1 cellular context compared by ENCODE assay signal in genomic region chr1:168439451-168440375, GRCh38.
A peak's percentile ranks its signal among the peaks of the same experiment; 100 is the strongest.
TF ChIP-seq lines count a peak whose summit lies in the region.

No MANE protein-coding gene starts in this region.

TF ChIP-seq in K562, 482 proteins besides CTCF, POLR2A, EP300 and RAD21 (continued from another document and continues in another):
- no peak for TF ChIP-seq UBTF (IDR thresholded peaks at IDR 0.05; ENCODE audit: borderline replicate concordance in 1 of 2, low read depth in 2 of 2, low read length in 2 of 2)
- TF ChIP-seq DEAF1 (CRISPR knock-in tag; IDR thresholded peaks at IDR 0.05), result peak; percentile 95
- no peak for TF ChIP-seq ZZZ3 (IDR thresholded peaks at IDR 0.05)
- no peak for TF ChIP-seq PKNOX1 (IDR thresholded peaks at IDR 0.05)
- no peak for TF ChIP-seq RBM25 (IDR thresholded peaks at IDR 0.05; ENCODE audit: low read depth, low read length, severe bottlenecking)
- TF ChIP-seq MYBL2 (IDR thresholded peaks at IDR 0.05; ENCODE audit: low read depth), result no peak
- TF ChIP-seq MYBL2 (CRISPR knock-in tag; IDR thresholded peaks at IDR 0.05; ENCODE audit: borderline replicate concordance), result no peak
- TF ChIP-seq E2F4 (CRISPR knock-in tag; IDR thresholded peaks at IDR 0.05; ENCODE audit: low read depth), result no peak
- no peak for TF ChIP-seq ZNF583 (CRISPR knock-in tag; IDR thresholded peaks at IDR 0.05)
- TF ChIP-seq KLF13 (tag; IDR thresholded peaks at IDR 0.05; ENCODE audit: borderline replicate concordance, low read depth), result no peak
- TF ChIP-seq CAMTA2 (CRISPR knock-in tag; conservative IDR thresholded peaks at IDR 0.05), result no peak
- TF ChIP-seq ZNF41 (CRISPR knock-in tag; conservative IDR thresholded peaks at IDR 0.05), result no peak
- TF ChIP-seq FOXJ2 (tag; IDR thresholded peaks at IDR 0.05), result no peak
- no peak for TF ChIP-seq ZNF449 (CRISPR knock-in tag; IDR thresholded peaks at IDR 0.05)
- no peak for TF ChIP-seq SNIP1 (IDR thresholded peaks at IDR 0.05; ENCODE audit: low read depth)
- TF ChIP-seq DACH1 (IDR thresholded peaks at IDR 0.05; ENCODE audit: partially characterized antibody), result no peak
- TF ChIP-seq ZNF780A (CRISPR knock-in tag; IDR thresholded peaks at IDR 0.05), result no peak
- TF ChIP-seq E2F5 (CRISPR knock-in tag; IDR thresholded peaks at IDR 0.05), result no peak
- TF ChIP-seq HNRNPL (IDR thresholded peaks at IDR 0.05; ENCODE audit: low read depth, low read length), result no peak
- TF ChIP-seq CLOCK (CRISPR knock-in tag; IDR thresholded peaks at IDR 0.05; ENCODE audit: borderline replicate concordance), result no peak
- no peak for TF ChIP-seq SMAD1 (IDR thresholded peaks at IDR 0.05; ENCODE audit: low read depth, low read length, partially characterized antibody)
- no peak for TF ChIP-seq FIP1L1 (IDR thresholded peaks at IDR 0.05; ENCODE audit: low read depth, low read length, poor library complexity, severe bottlenecking)
- TF ChIP-seq L3MBTL2 (IDR thresholded peaks at IDR 0.05), result no peak
- TF ChIP-seq POLR3G (IDR thresholded peaks at IDR 0.05; ENCODE audit: extremely low read depth, insufficient read length, insufficient replicate concordance), result no peak
- TF ChIP-seq SETDB1 (IDR thresholded peaks at IDR 0.05; ENCODE audit: low read length), result no peak
- no peak for TF ChIP-seq DIDO1 (tag; IDR thresholded peaks at IDR 0.05; ENCODE audit: low read depth)
- peak; percentile 55 for TF ChIP-seq JUND (IDR thresholded peaks at IDR 0.05; ENCODE audit: borderline replicate concordance, low read depth, low read length)
- TF ChIP-seq JUND (tag; IDR thresholded peaks at IDR 0.05; ENCODE audit: borderline replicate concordance, low read depth, low read length), result no peak; the same call in 2 of the 3 replicates
- no peak for TF ChIP-seq ADNP (tag; IDR thresholded peaks at IDR 0.05)
- TF ChIP-seq CSDE1 (IDR thresholded peaks at IDR 0.05), result no peak
- no peak for TF ChIP-seq NELFE (IDR thresholded peaks at IDR 0.05; ENCODE audit: insufficient read depth, insufficient read length)
- TF ChIP-seq ZNF398 (CRISPR knock-in tag; IDR thresholded peaks at IDR 0.05), result no peak
- TF ChIP-seq RAD51 (IDR thresholded peaks at IDR 0.05; ENCODE audit: borderline replicate concordance, low read depth), result no peak
- no peak for TF ChIP-seq RERE (CRISPR knock-in tag; IDR thresholded peaks at IDR 0.05; ENCODE audit: borderline replicate concordance)
- no peak for TF ChIP-seq ZNF143 (CRISPR knock-in tag; IDR thresholded peaks at IDR 0.05)
- TF ChIP-seq MTF1 (CRISPR knock-in tag; IDR thresholded peaks at IDR 0.05; ENCODE audit: borderline replicate concordance), result no peak
- peak; percentile 71; the same call in 1 of the 2 replicates for TF ChIP-seq CTBP1 (IDR thresholded peaks at IDR 0.05; ENCODE audit: borderline replicate concordance)
- TF ChIP-seq YBX1 (IDR thresholded peaks at IDR 0.05), result no peak
- no peak for TF ChIP-seq ZNF507 (tag; conservative IDR thresholded peaks at IDR 0.05)
- TF ChIP-seq ZNF239 (CRISPR knock-in tag; IDR thresholded peaks at IDR 0.05), result no peak
- no peak for TF ChIP-seq PHF8 (IDR thresholded peaks at IDR 0.05; ENCODE audit: borderline replicate concordance, low read length)
- TF ChIP-seq BHLHE40 (IDR thresholded peaks at IDR 0.05; ENCODE audit: low read length), result no peak
- TF ChIP-seq NFIC (IDR thresholded peaks at IDR 0.05), result no peak
- no peak for TF ChIP-seq BRF2 (IDR thresholded peaks at IDR 0.05; ENCODE audit: borderline replicate concordance, insufficient read depth, insufficient read length)
- no peak for TF ChIP-seq NFE2L1 (tag; IDR thresholded peaks at IDR 0.05; ENCODE audit: borderline replicate concordance, low read depth)
- TF ChIP-seq RUNX1 (IDR thresholded peaks at IDR 0.05; ENCODE audit: low read depth), result no peak
- TF ChIP-seq MEF2D (tag; conservative IDR thresholded peaks at IDR 0.05; ENCODE audit: low read depth), result no peak
- TF ChIP-seq ZFP1 (CRISPR knock-in tag; IDR thresholded peaks at IDR 0.05), result no peak
